Comparison of ENCODE assay signal across 8 cellular contexts in genomic region chr1:160519542-160520435, GRCh38. TPM values are rescaled to one million over a fixed set of nuclear protein-coding genes. Genes with fewer than 3 reads are reported as not detected.
A peak's percentile ranks its signal among the peaks of the same experiment; 100 is the strongest.
DNase-seq lines count a peak whose midpoint lies in the region; ATAC-seq and TF ChIP-seq lines count a peak whose summit lies in the region.

No MANE protein-coding gene starts in this region.

- H3K4me2 ChIP-seq in BLaER1 = peak overlapping the region; percentile 42

- no peaks in the 10 kb centered on the region for H3K27me3 ChIP-seq in BLaER1
- H3K27me3 ChIP-seq in right cardiac atrium (ENCODE audit: control insufficient read depth, insufficient read depth) = no peaks in the 10 kb centered on the region

- no peak for ATAC-seq in GM21526 (IDR thresholded peaks at IDR 0.05; ENCODE audit: low FRiP score, unreplicated experiment)
- no peak for ATAC-seq in right cardiac atrium

- DNase-seq in GM20000 (ENCODE audit: low spot score) (peak; percentile 8), RPMI7951 (ENCODE audit: low read depth) (peak; percentile 2), glomerular visceral epithelial cell (ENCODE audit: extremely low spot score) (peak; percentile 50), NCI-H187 (lab: John Stamatoyannopoulos, UW) (no peak), right cardiac atrium (no peak), posterior cingulate gyrus (no peak)

- H3K9ac ChIP-seq in BLaER1 = no peak overlapping the region

- H3K36me3 ChIP-seq in BLaER1 = no peaks in the 10 kb centered on the region

- no peaks in the 10 kb centered on the region for H4K20me1 ChIP-seq in BLaER1

- intact Hi-C loops in right cardiac atrium (cut with DNase I) (no loop called here), posterior cingulate gyrus (cut with DNase I) (no loop called here)

- H3K4me3 ChIP-seq in BLaER1 (no peak overlapping the region), right cardiac atrium (ENCODE audit: low read length) (no peak overlapping the region)

- peaks cover 38% of the 10 kb centered on the region for H3K9me3 ChIP-seq in BLaER1
- no peaks in the 10 kb centered on the region for H3K9me3 ChIP-seq in right cardiac atrium (ENCODE audit: control insufficient read depth, low read length)

- TF ChIP-seq CTCF in GM20000 (IDR thresholded peaks at IDR 0.05; ENCODE audit: extremely low read depth, missing control alignments) = no peak

- 46% methylated on average over 5 of the region's 5 CpGs for WGBS in right cardiac atrium

- H3K4me1 ChIP-seq in BLaER1 (peaks cover 35% of the 10 kb centered on the region), right cardiac atrium (ENCODE audit: control insufficient read depth, insufficient read depth, low read length) (no peaks in the 10 kb centered on the region)

- no peak overlapping the region for H3K27ac ChIP-seq in BLaER1
- H3K27ac ChIP-seq in right cardiac atrium (ENCODE audit: low read length) = no peak overlapping the region

RNA-seq across cellular contexts. Expression of gene SLAMF6, which starts 3.3 kb away (rescaled TPM):
- total RNA-seq in RPMI7951 (2014; rRNA removed; shearing (Covaris generic)) = not detected in 2 replicates
- under 1 TPM; 0.34 to 0.66 (median 0.52) TPM for total RNA-seq in right cardiac atrium
- polyA plus RNA-seq in right cardiac atrium = 0.34 TPM

RNA-seq across cellular contexts. Expression of gene CD84, which starts 59.5 kb away (rescaled TPM):
- not detected in 2 replicates for total RNA-seq in RPMI7951 (2014; rRNA removed; shearing (Covaris generic))
- total RNA-seq in right cardiac atrium = 1 to 10 TPM; 4.2 to 5.7 (median 5.3) TPM
- polyA plus RNA-seq in right cardiac atrium = 0.61 TPM

Comparison
In these comparisons a context has a peak if more than half of its experiments do, and no peak if none do; other contexts are left out.
1. DNase-seq: peak in GM20000 (single experiment), RPMI7951 (single experiment) and glomerular visceral epithelial cell (single experiment); none in NCI-H187 (0 of 2), right cardiac atrium (0 of 3) and posterior cingulate gyrus (0 of 10).